In genomic region chr5:78287833-78288232, GRCh38 we compare ENCODE assay signal across 9 cellular contexts. TPM values are rescaled to one million over a fixed set of nuclear protein-coding genes. Genes with fewer than 3 reads are reported as not detected.
DNase-seq lines count a peak whose midpoint lies in the region; ATAC-seq and TF ChIP-seq lines count a peak whose summit lies in the region.
"Had no signal": no experiment of that assay in that cellular context is flagged by ENCODE, and none has a peak within 500 bp of the region (broad histone marks: within the 10 kb centered on the region; RNA-seq: fewer than 3 reads in every experiment).

No MANE protein-coding gene starts in this region.

- no peaks in the 10 kb centered on the region for H3K9me2 ChIP-seq in MM.1S (replicated peaks; ENCODE audit: insufficient read depth, low read length)

- no peak overlapping the region for H3K4me3 ChIP-seq in MM.1S (ENCODE audit: low read length)
- H3K4me3 ChIP-seq: tibial nerve had no signal

- H3K4me2 ChIP-seq in MM.1S (ENCODE audit: low read depth, low read length): no peak overlapping the region

- H3K9ac ChIP-seq in MM.1S (ENCODE audit: low read length): no peak overlapping the region

- H3K4me1 ChIP-seq in MM.1S (ENCODE audit: low read length): no peaks in the 10 kb centered on the region

- peak; percentile 59 for DNase-seq in Daoy (ENCODE audit: low read depth)
- peak; percentile 37 for DNase-seq in MV-4-11 (lab: John Stamatoyannopoulos, UW)
- DNase-seq in epidermal melanocyte (ENCODE audit: insufficient read length, low spot score): peak; percentile 20
- DNase-seq in non-pigmented ciliary epithelial cell (ENCODE audit: low read depth): peak; percentile 65
- no peak for DNase-seq in NAMALWA (ENCODE audit: low spot score)
- no peak for DNase-seq in MM.1S
- no peak for DNase-seq in middle frontal gyrus (ENCODE audit: extremely low spot score, low spot score)

- no peaks in the 10 kb centered on the region for H3K9me3 ChIP-seq in MM.1S (replicated peaks; ENCODE audit: insufficient read depth, low read length)
- H3K9me3 ChIP-seq: tibial nerve had no signal

- no peak overlapping the region for H3K27ac ChIP-seq in MM.1S (ENCODE audit: low read length)
- H3K27ac ChIP-seq: tibial nerve had no signal

- H3K27me3 ChIP-seq in MM.1S (replicated peaks; ENCODE audit: insufficient read depth, low read length): no peaks in the 10 kb centered on the region
- H3K27me3 ChIP-seq: tibial nerve had no signal

- H3K36me3 ChIP-seq in MM.1S (replicated peaks; ENCODE audit: insufficient read depth, low read length): no peaks in the 10 kb centered on the region
- H3K36me3 ChIP-seq: tibial nerve had no signal

- no peak for TF ChIP-seq CTCF in MM.1S (IDR thresholded peaks at IDR 0.05; ENCODE audit: low read length)

- ATAC-seq in GM19328 (IDR thresholded peaks at IDR 0.05; ENCODE audit: unreplicated experiment): no peak

- H4K20me1 ChIP-seq in MM.1S (ENCODE audit: insufficient read depth, low read length): no peaks in the 10 kb centered on the region

- H3F3A ChIP-seq in MM.1S (ENCODE audit: insufficient read depth, low read length): no peaks in the 10 kb centered on the region

- H2AFZ ChIP-seq in MM.1S (ENCODE audit: low read length): no peak overlapping the region

- peaks cover 72% of the 10 kb centered on the region for H3K79me2 ChIP-seq in MM.1S (ENCODE audit: low read length)

RNA-seq across cellular contexts. Expression of gene AP3B1, which starts 6.7 kb away (rescaled TPM):
- total RNA-seq in Daoy (2014; rRNA removed; shearing (Covaris generic)): 39.0 and 71.8 TPM in 2 replicates

Comparison
In these comparisons a context has a peak if more than half of its experiments do, and no peak if none do; other contexts are left out.
1. DNase-seq: peak in Daoy (single experiment), MV-4-11 (single experiment), epidermal melanocyte (single experiment) and non-pigmented ciliary epithelial cell (single experiment); none in NAMALWA (single experiment), MM.1S (single experiment) and middle frontal gyrus (single experiment).